Comparison of ENCODE assay signal across 21 cellular contexts in the genomic region with DNA sequence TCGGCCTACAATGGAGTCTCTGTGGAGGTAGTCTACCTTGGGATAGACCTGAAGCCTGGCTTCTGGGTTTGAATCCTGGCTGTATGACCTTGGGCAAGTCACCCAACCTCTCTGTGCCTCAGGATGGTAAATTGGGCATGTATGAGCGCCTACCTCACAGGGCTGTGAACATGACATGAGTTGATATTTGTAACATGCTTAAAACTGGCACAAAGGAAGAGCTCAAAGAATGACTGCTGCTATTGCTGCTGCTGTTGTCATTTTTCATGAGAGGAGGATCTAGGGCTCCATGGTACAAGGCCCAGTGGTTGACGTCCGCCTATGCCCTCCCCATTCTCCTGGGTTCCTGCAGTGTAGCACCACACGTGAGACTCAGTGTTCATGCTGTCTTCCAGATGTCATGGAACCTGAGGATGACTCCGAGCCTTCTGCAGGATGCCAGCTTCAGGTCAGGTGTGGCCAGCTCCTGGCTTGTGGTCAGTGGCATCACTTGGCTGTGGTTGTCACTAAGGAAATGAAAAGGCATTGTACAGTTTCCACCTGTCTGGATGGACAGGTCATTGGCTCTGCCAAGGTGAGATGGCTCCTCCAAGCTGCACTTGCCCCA.
"Had no signal": no experiment of that assay in that cellular context is flagged by ENCODE, and none has a peak within 500 bp of the region (broad histone marks: within the 10 kb centered on the region; RNA-seq: fewer than 3 reads in every experiment).

No MANE protein-coding gene starts in this region.

- H3K36me3 Mint-ChIP-seq: immature natural killer cell had no signal

- H3K9me3 Mint-ChIP-seq: immature natural killer cell, nephron had no signal

- H3K27ac ChIP-seq: esophagus squamous epithelium, psoas muscle, spleen, suprapubic skin, thyroid gland, upper lobe of right lung had no signal

- H3K4me3 Mint-ChIP-seq: immature natural killer cell, nephron had no signal

- H3K4me1 Mint-ChIP-seq: immature natural killer cell had no signal

- H3K27ac Mint-ChIP-seq: immature natural killer cell, nephron had no signal

- ATAC-seq: left ventricle myocardium superior, psoas muscle, sciatic nerve, upper lobe of right lung had no signal

- DNase-seq: cerebellar nuclear complex; effector CD8-positive, alpha-beta T cell; esophagus squamous epithelium; foreskin fibroblast; immature natural killer cell; left ventricle myocardium superior; mesenchymal stem cell; midbrain; psoas muscle; retina; spleen; stimulated activated CD4-positive, alpha-beta T cell treated with anti-CD3 and anti-CD28 coated beads, Interleukin-15, amount 100 ng/mL, for 24 hours; stimulated activated CD4-positive, alpha-beta T cell treated with anti-CD3 and anti-CD28 coated beads, Interleukin-1b, Interleukin-23, amount 100 ng/mL, for 48 hours; stimulated activated CD4-positive, alpha-beta T cell treated with anti-CD3 and anti-CD28 coated beads, Interleukin-4, amount 100 ng/mL, for 4 hours; stimulated activated naive CD4-positive, alpha-beta T cell treated with Interleukin-2 at 50 U/mL for 16 hours; thyroid gland; upper lobe of right lung had no signal

- H3K4me3 ChIP-seq: esophagus squamous epithelium, lung, psoas muscle, spleen, suprapubic skin, thyroid gland, upper lobe of right lung had no signal
